10 cellular contexts compared by ENCODE assay signal in the genomic region with DNA sequence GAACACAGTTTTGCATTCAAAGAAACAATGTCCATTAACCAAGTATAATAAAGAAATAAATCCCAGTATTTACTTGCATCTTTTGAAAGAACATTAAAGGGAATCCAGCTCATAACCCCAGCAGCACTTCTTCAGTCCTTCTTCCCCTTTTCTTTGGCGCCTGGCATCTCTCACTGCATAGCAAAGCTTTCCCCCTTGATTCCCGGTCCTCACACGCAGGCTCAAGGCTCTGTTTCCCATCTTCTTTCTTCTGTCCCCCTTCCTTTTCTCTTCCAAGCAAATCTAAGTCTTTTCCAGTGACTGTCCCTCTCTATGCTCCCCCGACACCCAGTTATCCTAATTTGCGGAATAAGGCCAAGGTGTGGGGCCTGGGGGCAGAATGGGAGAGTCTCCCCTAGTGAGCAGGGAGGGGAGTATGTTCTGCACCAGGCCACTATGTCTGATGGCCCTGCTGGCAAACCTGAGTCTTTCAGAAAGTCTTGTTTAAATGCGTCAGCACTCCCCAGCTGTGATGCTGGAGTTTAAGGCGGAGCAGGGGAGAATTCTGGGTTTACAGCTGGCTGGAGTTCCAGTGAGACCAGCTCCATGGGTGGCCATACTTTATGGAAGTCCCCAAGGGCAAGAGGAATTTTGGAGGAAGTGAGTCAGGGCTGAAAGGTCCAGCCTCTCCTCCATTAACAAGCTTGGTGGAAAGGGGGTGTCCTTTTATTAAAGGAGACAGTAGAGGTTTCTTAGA. TPM values are rescaled to one million over a fixed set of nuclear protein-coding genes. Genes with fewer than 3 reads are reported as not detected.
DNase-seq lines count a peak whose midpoint lies in the region; ATAC-seq, FAIRE-seq and TF ChIP-seq lines count a peak whose summit lies in the region.
"Had no signal": no experiment of that assay in that cellular context is flagged by ENCODE, and none has a peak within 500 bp of the region (broad histone marks: within the 10 kb centered on the region; RNA-seq: fewer than 3 reads in every experiment).

No MANE protein-coding gene starts in this region.

- H3K36me3 Mint-ChIP-seq in stimulated activated memory B cell treated with anti-CD40 and anti-IgM and Interleukin-4, amounts not matched to agents 10 μg/mL and 1 μg/mL and 100 μg/mL, for 72 hours: peaks cover 58% of the 10 kb centered on the region
- peaks cover 45 to 58% of the 10 kb centered on the region in 2 donors for H3K36me3 Mint-ChIP-seq in CD14-positive monocyte

- no peaks in the 10 kb centered on the region for H3K4me1 Mint-ChIP-seq in stimulated activated memory B cell treated with anti-CD40 and anti-IgM and Interleukin-4, amounts not matched to agents 10 μg/mL and 1 μg/mL and 100 μg/mL, for 72 hours
- H3K4me1 Mint-ChIP-seq in CD14-positive monocyte: no peaks in the 10 kb centered on the region

- peak; percentile 63 for FAIRE-seq in endometrium (lab: Jason Lieb, UNC)

- no peak overlapping the region for H3K4me3 ChIP-seq in AG04450 (ENCODE audit: low read depth, low read length)

- POLR2A ChIA-PET in AG04450 (lab: Yijun Ruan, JAX): interaction anchor here (1.5 to 2.7 kb wide), 4 partner anchors 9 to 57 kb away, joined by 4 to 15 read pairs (median 7); partner anchors contain the start of gene PML

- CTCF ChIA-PET in AG04450 (lab: Charles Lee): interaction anchor here (0.8 to 5.9 kb wide), 9 partner anchors 7 to 282 kb away, joined by 3 to 163 read pairs (median 3); partner anchors contain the start of genes PML and STOML1

- peaks cover 5% of the 10 kb centered on the region; the same call in 1 of the 2 replicates for H3K9me3 ChIP-seq in AG04450 (ENCODE audit: control insufficient read depth, insufficient read depth, low read length)

- no peaks in the 10 kb centered on the region for H3K9me3 Mint-ChIP-seq in stimulated activated memory B cell treated with anti-CD40 and anti-IgM and Interleukin-4, amounts not matched to agents 10 μg/mL and 1 μg/mL and 100 μg/mL, for 72 hours
- peaks cover 0 to 3% (median 0%) of the 10 kb centered on the region in 7 donors for H3K9me3 Mint-ChIP-seq in CD14-positive monocyte

- no peaks in the 10 kb centered on the region for H3K27me3 Mint-ChIP-seq in stimulated activated memory B cell treated with anti-CD40 and anti-IgM and Interleukin-4, amounts not matched to agents 10 μg/mL and 1 μg/mL and 100 μg/mL, for 72 hours
- H3K27me3 Mint-ChIP-seq in CD14-positive monocyte (ENCODE audit: low read depth in 3 of 3): peaks cover 0 to 6% (median 0%) of the 10 kb centered on the region in 3 donors

- no peaks in the 10 kb centered on the region for H3K27me3 ChIP-seq in AG04450 (ENCODE audit: control insufficient read depth, insufficient read depth, low read length)

- DNase-seq in AG04450 (ENCODE audit: low read depth, low spot score): peak; percentile 73
- peak; percentile 89 for DNase-seq in M059J (ENCODE audit: low read depth)
- peak; percentile 67 for DNase-seq in myocyte (ENCODE audit: low read depth)
- no peak for DNase-seq in activated effector memory CD4-positive, alpha-beta T cell treated with anti-CD3 and anti-CD28 coated beads, Interleukin-2, amount 50 U/mL, for 16 hours
- no peak for DNase-seq in CD14-positive monocyte (ENCODE audit: low spot score)
- DNase-seq: DMS153, NCI-H446 treated with DMSO at 0.1 percent for 48 hours had no signal

- intact Hi-C loops in CD14-positive monocyte (cut with micrococcal nuclease): no loop called here

- H3K27ac Mint-ChIP-seq in stimulated activated memory B cell treated with anti-CD40 and anti-IgM and Interleukin-4, amounts not matched to agents 10 μg/mL and 1 μg/mL and 100 μg/mL, for 72 hours: no peak overlapping the region
- peak overlapping the region in 1 of 7 donors; percentile 1 for H3K27ac Mint-ChIP-seq in CD14-positive monocyte

- no peak overlapping the region for H3K4me3 Mint-ChIP-seq in stimulated activated memory B cell treated with anti-CD40 and anti-IgM and Interleukin-4, amounts not matched to agents 10 μg/mL and 1 μg/mL and 100 μg/mL, for 72 hours
- no peak overlapping the region for H3K4me3 Mint-ChIP-seq in CD14-positive monocyte

- H3K27ac ChIP-seq in AG04450 (ENCODE audit: low read depth, low read length): peak overlapping the region; percentile 87

- TF ChIP-seq CTCF in AG04450 (IDR thresholded peaks at IDR 0.05; ENCODE audit: low read depth, low read length): no peak
- no peak for TF ChIP-seq CTCF in CD14-positive monocyte (IDR thresholded peaks at IDR 0.05)

- ATAC-seq in stimulated activated memory B cell treated with anti-CD40 and anti-IgM and Interleukin-4, amounts not matched to agents 10 μg/mL and 1 μg/mL and 100 μg/mL, for 72 hours: no peak
- no peak for ATAC-seq in HG03097 (IDR thresholded peaks at IDR 0.05; ENCODE audit: low FRiP score, unreplicated experiment)

RNA-seq across cellular contexts. Expression of gene GOLGA6A, which starts 42.1 kb away (rescaled TPM):
- polyA plus RNA-seq in AG04450 (2011; rRNA removed): not detected in 2 replicates
- not detected in 2 replicates for polyA minus RNA-seq in AG04450 (2011; rRNA and poly(A)+ RNA removed)
- not detected in 2 replicates for total RNA-seq in M059J (2014; rRNA removed; shearing (Covaris generic))
- total RNA-seq in myocyte: 0.16 TPM in 1 of 2 replicates, not detected in the other
- 0.33 TPM for polyA plus RNA-seq in myocyte (2012)
- not detected for polyA plus RNA-seq in CD14-positive monocyte

RNA-seq across cellular contexts. Expression of gene PML, which starts 45.8 kb away (rescaled TPM):
- 7.6 and 12.5 TPM in 2 replicates for polyA plus RNA-seq in AG04450 (2011; rRNA removed)
- polyA minus RNA-seq in AG04450 (2011; rRNA and poly(A)+ RNA removed): 22.0 and 22.5 TPM in 2 replicates
- total RNA-seq in M059J (2014; rRNA removed; shearing (Covaris generic)): 24.5 and 74.6 TPM in 2 replicates
- 33.8 and 43.0 TPM in 2 replicates for total RNA-seq in myocyte
- 72.6 TPM for polyA plus RNA-seq in myocyte (2012)
- polyA plus RNA-seq in CD14-positive monocyte: 10 to 100 TPM; 13.1 to 20.6 TPM

RNA-seq across cellular contexts. Expression of gene STOML1, which starts 48.2 kb away (rescaled TPM):
- polyA plus RNA-seq in AG04450 (2011; rRNA removed): 7.3 and 10.0 TPM in 2 replicates
- polyA minus RNA-seq in AG04450 (2011; rRNA and poly(A)+ RNA removed): 5.0 and 6.3 TPM in 2 replicates
- total RNA-seq in M059J (2014; rRNA removed; shearing (Covaris generic)): 12.5 and 19.9 TPM in 2 replicates
- total RNA-seq in myocyte: 32.2 and 35.1 TPM in 2 replicates
- polyA plus RNA-seq in myocyte (2012): 52.1 TPM
- polyA plus RNA-seq in CD14-positive monocyte: 1 to 10 TPM; 3.8 to 4.7 TPM

Comparison
In these comparisons a context has a peak if more than half of its experiments do, and no peak if none do; other contexts are left out.
1. DNase-seq: peak in AG04450 (single experiment), M059J (single experiment) and myocyte (single experiment); none in activated effector memory CD4-positive, alpha-beta T cell treated with anti-CD3 and anti-CD28 coated beads, Interleukin-2, amount 50 U/mL, for 16 hours (single experiment) and CD14-positive monocyte (single experiment).